ENCODE assay signal across 29 cellular contexts in genomic region chr4:95528388-95528787, GRCh38. TPM values are rescaled to one million over a fixed set of nuclear protein-coding genes. Genes with fewer than 3 reads are reported as not detected.
DNase-seq lines count a peak whose midpoint lies in the region; ATAC-seq and TF ChIP-seq lines count a peak whose summit lies in the region.
"Had no signal": no experiment of that assay in that cellular context is flagged by ENCODE, and none has a peak within 500 bp of the region (broad histone marks: within the 10 kb centered on the region; RNA-seq: fewer than 3 reads in every experiment).

No MANE protein-coding gene starts in this region.

- H2AFZ ChIP-seq in PC-3 (ENCODE audit: low read length), result no peak overlapping the region
- H2AFZ ChIP-seq in osteoblast (ENCODE audit: low read length), result peak overlapping the region; percentile 17

- intact Hi-C loops in PC-3 (cut with micrococcal nuclease), result no loop called here
- intact Hi-C loops in naive thymus-derived CD4-positive, alpha-beta T cell (cut with micrococcal nuclease), result no loop called here
- intact Hi-C loops in body of pancreas (cut with DNase I), result no loop called here

- H3K27me3 ChIP-seq in HUES6 (ENCODE audit: control insufficient read depth, insufficient read depth, low read length), result no peaks in the 10 kb centered on the region
- no peaks in the 10 kb centered on the region for H3K27me3 ChIP-seq in PC-3 (ENCODE audit: low read length)
- H3K27me3 ChIP-seq in osteoblast (ENCODE audit: insufficient read depth, low read length), result no peaks in the 10 kb centered on the region
- H3K27me3 ChIP-seq in naive thymus-derived CD4-positive, alpha-beta T cell (ENCODE audit: control insufficient read depth in 2 of 2, insufficient read depth in 2 of 2, low read length in 2 of 2), result no peaks in the 10 kb centered on the region
- H3K27me3 ChIP-seq in body of pancreas, result no peaks in the 10 kb centered on the region
- H3K27me3 ChIP-seq: testis had no signal

- TF ChIP-seq CTCF in PC-3 (conservative IDR thresholded peaks at IDR 0.05; ENCODE audit: low read depth, low read length) (no peak), fibroblast of villous mesenchyme (IDR thresholded peaks at IDR 0.05; ENCODE audit: insufficient read depth, low read depth, low read length) (no peak), osteoblast (IDR thresholded peaks at IDR 0.05; ENCODE audit: extremely low read depth, low read depth, low read length) (no peak), body of pancreas (IDR thresholded peaks at IDR 0.05) (no peak)

- DNase-seq in PC-3, result no peak
- peak; percentile 20 for DNase-seq in fibroblast of villous mesenchyme (ENCODE audit: low read depth)
- no peak for DNase-seq in osteoblast (ENCODE audit: insufficient read length, low spot score, missing footprints)
- no peak for DNase-seq in activated gamma-delta T cell (lab: John Stamatoyannopoulos, UW)
- no peak for DNase-seq in naive thymus-derived CD4-positive, alpha-beta T cell
- DNase-seq in body of pancreas, result no peak
- DNase-seq: activated B cell treated with CpG ODN at 0.5 μM for 24 hours; activated CD4-positive, alpha-beta T cell treated with anti-CD3 and anti-CD28 coated beads, Interleukin-2, amount 50 U/mL, for 4 hours; activated CD8-positive, alpha-beta memory T cell treated with anti-CD3 and anti-CD28 coated beads, Interleukin-2, amount 50 U/mL, for 4 hours; C1 segment of cervical spinal cord; Calu3; cortex of kidney; EL; H9; midbrain; MM.1S; NCI-H1694; NCI-H345; NCI-H82; stimulated activated CD4-positive, alpha-beta T cell treated with anti-CD3 and anti-CD28 coated beads, Interleukin-2, amount 100 ng/mL, for 24 hours; testis had no signal

- H3K4me1 ChIP-seq in HUES6 (ENCODE audit: control insufficient read depth, insufficient read depth, low read length) (0 out of 2 replicates have a peak, but pooled peaks cover 3% of the 10 kb centered on the region), PC-3 (ENCODE audit: insufficient read depth, low read length) (no peaks in the 10 kb centered on the region), osteoblast (ENCODE audit: insufficient read depth, low read length) (peaks cover 6% of the 10 kb centered on the region), body of pancreas (no peaks in the 10 kb centered on the region)
- H3K4me1 ChIP-seq in naive thymus-derived CD4-positive, alpha-beta T cell (ENCODE audit: control insufficient read depth in 2 of 2, insufficient read depth in 2 of 2, low read length in 2 of 2), result no peaks in the 10 kb centered on the region
- H3K4me1 ChIP-seq: prostate gland, testis had no signal

- H3K79me2 ChIP-seq in PC-3 (ENCODE audit: low read length), result no peaks in the 10 kb centered on the region
- peaks cover 11% of the 10 kb centered on the region for H3K79me2 ChIP-seq in osteoblast (ENCODE audit: insufficient read depth, low read length)

- POLR2A ChIA-PET in PC-3 (lab: Charles Lee; ENCODE audit: unreplicated experiment), result no interaction called here
- POLR2A ChIA-PET in naive thymus-derived CD4-positive, alpha-beta T cell (lab: Charles Lee), result no interaction called here

- H3K27ac ChIP-seq in HUES6 (ENCODE audit: low read depth, low read length) (no peak overlapping the region), PC-3 (ENCODE audit: low read length) (no peak overlapping the region), osteoblast (ENCODE audit: low read depth, low read length) (no peak overlapping the region), body of pancreas (no peak overlapping the region)
- H3K27ac ChIP-seq in naive thymus-derived CD4-positive, alpha-beta T cell (ENCODE audit: low read depth, low read length), result no peak overlapping the region
- H3K27ac ChIP-seq: prostate gland, skin epidermis, testis had no signal

- WGBS in body of pancreas, 2 donors, result 58 to 60% methylated on average over 3 of the region's 3 CpGs

- H3K9ac ChIP-seq in HUES6 (ENCODE audit: low read length), result peak overlapping the region; percentile 12
- H3K9ac ChIP-seq in PC-3 (ENCODE audit: low read length), result no peak overlapping the region

- no peak overlapping the region for H3K4me3 Mint-ChIP-seq in naive thymus-derived CD4-positive, alpha-beta T cell
- H3K4me3 Mint-ChIP-seq: activated B cell treated with CpG ODN at 0.5 μM for 24 hours; activated naive CD8-positive, alpha-beta T cell; activated T-helper 17 cell treated with anti-CD3 and anti-CD28 coated beads, Interleukin-2, amount 50 U/mL, for 72 hours; H9; stimulated activated effector memory CD8-positive, alpha-beta T cell treated with anti-CD3 and anti-CD28 coated beads, Interleukin-12 subunit alpha, Interleukin-12 subunit beta, amount 100 ng/mL, for 72 hours; T-helper 2 cell treated with Interferon-gamma antibody and Interleukin-4, amounts not matched to agents 5 μg/mL and 100 μg/mL, for 36 hours had no signal

- no peaks in the 10 kb centered on the region for H3K4me1 Mint-ChIP-seq in naive thymus-derived CD4-positive, alpha-beta T cell
- H3K4me1 Mint-ChIP-seq: activated B cell treated with CpG ODN at 0.5 μM for 24 hours; activated T-helper 17 cell treated with anti-CD3 and anti-CD28 coated beads, Interleukin-2, amount 50 U/mL, for 72 hours; stimulated activated effector memory CD8-positive, alpha-beta T cell treated with anti-CD3 and anti-CD28 coated beads, Interleukin-12 subunit alpha, Interleukin-12 subunit beta, amount 100 ng/mL, for 72 hours had no signal

- CTCF ChIA-PET in PC-3 (lab: Charles Lee), result no interaction called here
- CTCF ChIA-PET in naive thymus-derived CD4-positive, alpha-beta T cell (lab: Charles Lee), result no interaction called here

- H3K4me3 ChIP-seq in HUES6 (ENCODE audit: low read depth, low read length), result no peak overlapping the region
- no peak overlapping the region for H3K4me3 ChIP-seq in PC-3 (ENCODE audit: low read length)
- H3K4me3 ChIP-seq in fibroblast of villous mesenchyme (ENCODE audit: low read depth, low read length), result no peak overlapping the region
- H3K4me3 ChIP-seq in osteoblast (ENCODE audit: insufficient read depth, low read length), result no peak overlapping the region
- no peak overlapping the region for H3K4me3 ChIP-seq in naive thymus-derived CD4-positive, alpha-beta T cell (ENCODE audit: low read length)
- no peak overlapping the region for H3K4me3 ChIP-seq in body of pancreas
- H3K4me3 ChIP-seq: prostate gland, skin epidermis, testis had no signal

- H3K9me3 ChIP-seq in HUES6 (ENCODE audit: control insufficient read depth, insufficient read depth, low read depth, low read length) (no peaks in the 10 kb centered on the region), PC-3 (ENCODE audit: low read length) (no peaks in the 10 kb centered on the region), osteoblast (ENCODE audit: low read depth, low read length) (no peaks in the 10 kb centered on the region), body of pancreas (no peaks in the 10 kb centered on the region)
- H3K9me3 ChIP-seq in naive thymus-derived CD4-positive, alpha-beta T cell (ENCODE audit: control insufficient read depth in 2 of 3, low read length in 3 of 3), result no peaks in the 10 kb centered on the region
- H3K9me3 ChIP-seq: prostate gland, testis had no signal

- no peaks in the 10 kb centered on the region for H3F3A ChIP-seq in PC-3 (ENCODE audit: low read length, unreplicated experiment)

- no peaks in the 10 kb centered on the region for H3K36me3 ChIP-seq in HUES6 (ENCODE audit: control insufficient read depth, insufficient read depth, low read length)
- H3K36me3 ChIP-seq in PC-3 (ENCODE audit: low read depth, low read length), result no peaks in the 10 kb centered on the region
- H3K36me3 ChIP-seq in osteoblast (ENCODE audit: insufficient read depth, low read length), result no peaks in the 10 kb centered on the region
- H3K36me3 ChIP-seq in naive thymus-derived CD4-positive, alpha-beta T cell (ENCODE audit: control insufficient read depth in 2 of 3, insufficient read depth in 3 of 3, low read length in 3 of 3), result no peaks in the 10 kb centered on the region
- H3K36me3 ChIP-seq in body of pancreas (replicated peaks in 1 of 2; ENCODE audit: insufficient read depth in 1 of 2, low read depth in 2 of 2), result no peaks in the 10 kb centered on the region
- H3K36me3 ChIP-seq: prostate gland had no signal

- no peaks in the 10 kb centered on the region for H3K36me3 Mint-ChIP-seq in naive thymus-derived CD4-positive, alpha-beta T cell
- H3K36me3 Mint-ChIP-seq: activated naive CD8-positive, alpha-beta T cell; stimulated activated effector memory CD8-positive, alpha-beta T cell treated with anti-CD3 and anti-CD28 coated beads, Interleukin-12 subunit alpha, Interleukin-12 subunit beta, amount 100 ng/mL, for 72 hours had no signal

- no peak overlapping the region for H3K27ac Mint-ChIP-seq in naive thymus-derived CD4-positive, alpha-beta T cell
- H3K27ac Mint-ChIP-seq: activated B cell treated with CpG ODN at 0.5 μM for 24 hours; activated naive CD8-positive, alpha-beta T cell; activated T-helper 17 cell treated with anti-CD3 and anti-CD28 coated beads, Interleukin-2, amount 50 U/mL, for 72 hours; H9; stimulated activated effector memory CD8-positive, alpha-beta T cell treated with anti-CD3 and anti-CD28 coated beads, Interleukin-12 subunit alpha, Interleukin-12 subunit beta, amount 100 ng/mL, for 72 hours; T-helper 2 cell treated with Interferon-gamma antibody and Interleukin-4, amounts not matched to agents 5 μg/mL and 100 μg/mL, for 36 hours had no signal

- 0 out of 2 replicates have a peak, but pooled peaks have one; percentile 24 for ATAC-seq in PC-3
- ATAC-seq in HG02678 (IDR thresholded peaks at IDR 0.05; ENCODE audit: unreplicated experiment), result no peak
- no peak for ATAC-seq in naive thymus-derived CD4-positive, alpha-beta T cell
- ATAC-seq in body of pancreas, result no peak
- ATAC-seq: activated T-helper 17 cell treated with anti-CD3 and anti-CD28 coated beads, Interleukin-2, amount 50 U/mL, for 72 hours; stimulated activated effector memory CD8-positive, alpha-beta T cell treated with anti-CD3 and anti-CD28 coated beads, Interleukin-12 subunit alpha, Interleukin-12 subunit beta, amount 100 ng/mL, for 72 hours had no signal

- H3K9me2 ChIP-seq in PC-3 (replicated peaks; ENCODE audit: low read length), result no peaks in the 10 kb centered on the region

- H3K27me3 Mint-ChIP-seq in naive thymus-derived CD4-positive, alpha-beta T cell, result peaks cover 0 to 8% (median 0%) of the 10 kb centered on the region in 5 donors
- H3K27me3 Mint-ChIP-seq: activated B cell treated with CpG ODN at 0.5 μM for 24 hours; activated T-helper 17 cell treated with anti-CD3 and anti-CD28 coated beads, Interleukin-2, amount 50 U/mL, for 72 hours had no signal

- H4K20me1 ChIP-seq in PC-3 (ENCODE audit: low read length) (no peaks in the 10 kb centered on the region), osteoblast (ENCODE audit: insufficient read depth, low read length) (no peaks in the 10 kb centered on the region)

- peaks cover 0 to 3% (median 0%) of the 10 kb centered on the region in 11 donors for H3K9me3 Mint-ChIP-seq in naive thymus-derived CD4-positive, alpha-beta T cell
- H3K9me3 Mint-ChIP-seq: activated B cell treated with CpG ODN at 0.5 μM for 24 hours; activated T-helper 17 cell treated with anti-CD3 and anti-CD28 coated beads, Interleukin-2, amount 50 U/mL, for 72 hours; H9; T-helper 2 cell treated with Interferon-gamma antibody and Interleukin-4, amounts not matched to agents 5 μg/mL and 100 μg/mL, for 36 hours had no signal

- H3K4me2 ChIP-seq in PC-3 (ENCODE audit: low read length) (no peak overlapping the region), osteoblast (ENCODE audit: insufficient read depth, low read length) (peak overlapping the region; percentile 23)

- BruUV-seq in PC-3 (replicated peaks; lab: Mats Ljungman, UMichigan), result no TSS peak

- TF ChIP-seq POLR2A in body of pancreas (IDR thresholded peaks at IDR 0.05), result no peak

RNA-seq across cellular contexts. Expression of gene UNC5C, which starts 20.4 kb away (rescaled TPM):
- total RNA-seq in PC-3 (2014; rRNA removed), result not detected in 2 replicates
- total RNA-seq in fibroblast of villous mesenchyme, result under 0.01 and 0.43 TPM in 2 replicates
- total RNA-seq in osteoblast, result 9.0 and 13.6 TPM in 2 replicates
- total RNA-seq in naive thymus-derived CD4-positive, alpha-beta T cell, result not detected
- not detected for polyA plus RNA-seq in naive thymus-derived CD4-positive, alpha-beta T cell
- total RNA-seq in body of pancreas, result 1 to 10 TPM in 1 of 2 donors, under 1 TPM in 1; 0.52 to 2.0 TPM
- total RNA-seq: activated B cell treated with CpG ODN at 0.5 μM for 24 hours, Calu3, H9 had no signal
